ENCODE assay signal across 9 cellular contexts in genomic region chr2:19363474-19363778, GRCh38. TPM values are rescaled to one million over a fixed set of nuclear protein-coding genes. Genes with fewer than 3 reads are reported as not detected.
DNase-seq lines count a peak whose midpoint lies in the region; TF ChIP-seq lines count a peak whose summit lies in the region.
"Had no signal": no experiment of that assay in that cellular context is flagged by ENCODE, and none has a peak within 500 bp of the region (broad histone marks: within the 10 kb centered on the region; RNA-seq: fewer than 3 reads in every experiment).

No MANE protein-coding gene starts in this region.

- no peaks in the 10 kb centered on the region; the same call in 1 of the 2 replicates for H3K9me3 ChIP-seq in ES-I3 (ENCODE audit: control insufficient read depth, insufficient read depth, low read length)

- peaks cover 7% of the 10 kb centered on the region; the same call in 1 of the 2 replicates for H3K4me1 ChIP-seq in ES-I3 (ENCODE audit: insufficient read depth, low read length)

- peaks cover 14% of the 10 kb centered on the region for H3K4me1 Mint-ChIP-seq in glutamatergic neuron (ENCODE audit: low read depth, unreplicated experiment)

- peak overlapping the region; percentile 91 for H3K4me3 Mint-ChIP-seq in glutamatergic neuron (ENCODE audit: unreplicated experiment)

- H3K4me3 ChIP-seq in WI38 (ENCODE audit: low read depth, low read length) (peak overlapping the region; percentile 67), skeletal muscle cell (ENCODE audit: low read depth, low read length) (peak overlapping the region; percentile 62)

- no peak overlapping the region for H3K27ac Mint-ChIP-seq in glutamatergic neuron (ENCODE audit: unreplicated experiment)

- DNase-seq in glutamatergic neuron (no peak), skeletal muscle cell (ENCODE audit: low read depth) (no peak), AG20443 (ENCODE audit: low spot score) (no peak), caudate nucleus (lab: John Stamatoyannopoulos, UW) (no peak), NCI-H82 treated with DMSO at 0.1 percent for 48 hours (lab: John Stamatoyannopoulos, UW; ENCODE audit: unreplicated experiment) (no peak)
- DNase-seq in central memory CD4-positive, alpha-beta T cell = no peak

- H3K36me3 ChIP-seq in ES-I3 (ENCODE audit: insufficient read depth, low read length) = no peaks in the 10 kb centered on the region

- H3K27ac ChIP-seq in caudate nucleus (ENCODE audit: low read depth, low read length) = no peak overlapping the region

- no peak for TF ChIP-seq CTCF in WI38 (IDR thresholded peaks at IDR 0.05; ENCODE audit: low read depth, low read length)
- no peak for TF ChIP-seq CTCF in glutamatergic neuron (IDR thresholded peaks at IDR 0.05; ENCODE audit: partially characterized antibody, unreplicated experiment)

- H3K9me3 Mint-ChIP-seq in glutamatergic neuron (ENCODE audit: unreplicated experiment) = peaks cover 6% of the 10 kb centered on the region

- peak overlapping the region; percentile 42; the same call in 1 of the 2 replicates for H3K9ac ChIP-seq in ES-I3 (ENCODE audit: low read depth, low read length)

- peaks cover 23% of the 10 kb centered on the region for H3K27me3 Mint-ChIP-seq in glutamatergic neuron (ENCODE audit: unreplicated experiment)

- H3K36me3 Mint-ChIP-seq in glutamatergic neuron (ENCODE audit: unreplicated experiment) = peaks cover 4% of the 10 kb centered on the region

RNA-seq across cellular contexts. Expression of gene OSR1, which starts 5.0 kb away (rescaled TPM):
- total RNA-seq in glutamatergic neuron (ENCODE audit: unreplicated experiment) = 0.42 TPM
- total RNA-seq: T-helper 2 cell treated with Interferon-gamma antibody and Interleukin-4, amounts not matched to agents 100 ng/mL and 5 ng/mL, for 36 hours had no signal
